In genomic region chr9:34349324-34349723, GRCh38 we compare ENCODE assay signal across 28 cellular contexts.
"Had no signal": no experiment of that assay in that cellular context is flagged by ENCODE, and none has a peak within 500 bp of the region (broad histone marks: within the 10 kb centered on the region; RNA-seq: fewer than 3 reads in every experiment).

No MANE protein-coding gene starts in this region.

- ATAC-seq: effector memory CD8-positive, alpha-beta T cell; esophagus mucosa; foreskin keratinocyte; gastrocnemius medialis; gastroesophageal sphincter; heart left ventricle; heart right ventricle had no signal

- H3K4me3 ChIP-seq: colonic mucosa, coronary artery, dorsolateral prefrontal cortex, esophagus muscularis mucosa, esophagus squamous epithelium, gastrocnemius medialis, gastroesophageal sphincter, heart left ventricle, heart right ventricle had no signal

- H3K27me3 Mint-ChIP-seq: dendritic cell treated with granulocyte-macrophage colony-stimulating factor and Interleukin-4, amounts not matched to agents 40 ng/mL and 50 ng/mL, for 4 days; effector memory CD8-positive, alpha-beta T cell had no signal

- H3K4me1 Mint-ChIP-seq: endodermal cell had no signal

- H3K27ac ChIP-seq: colonic mucosa, coronary artery, epithelial cell of prostate, esophagus muscularis mucosa, esophagus squamous epithelium, foreskin keratinocyte, gastrocnemius medialis, gastroesophageal sphincter, heart left ventricle had no signal

- H3K36me3 ChIP-seq: colonic mucosa, gastrocnemius medialis had no signal

- H3K27me3 ChIP-seq: colonic mucosa, dorsolateral prefrontal cortex, esophagus muscularis mucosa, esophagus squamous epithelium, foreskin keratinocyte, gastrocnemius medialis, gastroesophageal sphincter, heart left ventricle, heart right ventricle had no signal

- H3K4me3 Mint-ChIP-seq: dendritic cell treated with granulocyte-macrophage colony-stimulating factor and Interleukin-4, amounts not matched to agents 40 ng/mL and 50 ng/mL, for 4 days; effector memory CD8-positive, alpha-beta T cell; endodermal cell had no signal

- H3K9me3 ChIP-seq: colonic mucosa, esophagus muscularis mucosa, esophagus squamous epithelium, gastrocnemius medialis, gastroesophageal sphincter, heart left ventricle, heart right ventricle had no signal

- H3K9me3 Mint-ChIP-seq: dendritic cell treated with granulocyte-macrophage colony-stimulating factor and Interleukin-4, amounts not matched to agents 40 ng/mL and 50 ng/mL, for 4 days; effector memory CD8-positive, alpha-beta T cell; endodermal cell had no signal

- FAIRE-seq: colon, endometrium, endothelial cell of umbilical vein, frontal cortex had no signal

- DNase-seq: colonic mucosa; cortex of kidney; dermis blood vessel endothelial cell; dorsolateral prefrontal cortex; effector CD4-positive, alpha-beta T cell; effector CD8-positive, alpha-beta T cell; effector memory CD4-positive, alpha-beta T cell; effector memory CD8-positive, alpha-beta T cell; endodermal cell; erythroblast; esophagus squamous epithelium; foreskin fibroblast; foreskin keratinocyte; foreskin melanocyte; gastrocnemius medialis; glutamatergic neuron; heart left ventricle; heart right ventricle had no signal

- H3K4me1 ChIP-seq: colonic mucosa, foreskin keratinocyte had no signal

- H3K27ac Mint-ChIP-seq: dendritic cell treated with granulocyte-macrophage colony-stimulating factor and Interleukin-4, amounts not matched to agents 40 ng/mL and 50 ng/mL, for 4 days; effector memory CD8-positive, alpha-beta T cell; endodermal cell had no signal
